ENCODE assay signal across 1 cellular context in genomic region chr19:1438035-1438932, GRCh38.
TF ChIP-seq lines count a peak whose summit lies in the region.

RPS15 (plus strand) TSS chr19:1438396; CDS start chr19:1438426, 30 bp downstream.

TF ChIP-seq in HepG2, 621 proteins besides CTCF, POLR2A, EP300 and RAD21 (continued from another document and continues in another):
- TF ChIP-seq ZBTB43 (CRISPR knock-in tag; conservative IDR thresholded peaks at IDR 0.05) (peak; percentile 87; the same call in 1 of the 2 replicates), AFF4 (CRISPR knock-in tag; IDR thresholded peaks at IDR 0.05) (peak; percentile 84; the same call in 1 of the 2 replicates), FLYWCH1 (CRISPR knock-in tag; IDR thresholded peaks at IDR 0.05) (no peak), ZNF547 (CRISPR knock-in tag; IDR thresholded peaks at IDR 0.05) (peak; percentile 98), TOPORS (CRISPR knock-in tag; IDR thresholded peaks at IDR 0.05) (no peak), GMEB2 (CRISPR knock-in tag; IDR thresholded peaks at IDR 0.05; ENCODE audit: low read depth) (peak; percentile 92), TEAD2 (CRISPR knock-in tag; IDR thresholded peaks at IDR 0.05) (peak; percentile 71; the same call in 1 of the 2 replicates), DRAP1 (CRISPR knock-in tag; IDR thresholded peaks at IDR 0.05) (peak; percentile 95), NFATC3 (CRISPR knock-in tag; IDR thresholded peaks at IDR 0.05) (peak; percentile 66; the same call in 1 of the 2 replicates), PHF20 (CRISPR knock-in tag; IDR thresholded peaks at IDR 0.05) (peak; percentile 91), ZFP36 (IDR thresholded peaks at IDR 0.05; ENCODE audit: borderline replicate concordance, low read depth, low read length, partially characterized antibody) (no peak), NFIB (CRISPR knock-in tag; IDR thresholded peaks at IDR 0.05; ENCODE audit: borderline replicate concordance) (no peak), KDM2A (CRISPR knock-in tag; IDR thresholded peaks at IDR 0.05; ENCODE audit: borderline replicate concordance, low read depth) (peak; percentile 99), ZFAT (CRISPR knock-in tag; conservative IDR thresholded peaks at IDR 0.05) (peak; percentile 82; the same call in 1 of the 2 replicates), NR1H2 (CRISPR knock-in tag; IDR thresholded peaks at IDR 0.05; ENCODE audit: borderline replicate concordance, low read depth) (peak; percentile 97), IKZF5 (CRISPR knock-in tag; IDR thresholded peaks at IDR 0.05) (peak; percentile 94), LBX2 (CRISPR knock-in tag; IDR thresholded peaks at IDR 0.05; ENCODE audit: borderline replicate concordance) (peak; percentile 61; the same call in 1 of the 2 replicates), ARID4A (CRISPR knock-in tag; IDR thresholded peaks at IDR 0.05; ENCODE audit: borderline replicate concordance) (peak; percentile 93), ZC3H13 (CRISPR knock-in tag; IDR thresholded peaks at IDR 0.05) (peak; percentile 94), ZNF33B (CRISPR knock-in tag; IDR thresholded peaks at IDR 0.05) (no peak), PRPF4 (IDR thresholded peaks at IDR 0.05; ENCODE audit: low read depth, low read length, poor library complexity, severe bottlenecking) (no peak), CSRNP2 (CRISPR knock-in tag; conservative IDR thresholded peaks at IDR 0.05; ENCODE audit: low read depth) (peak; percentile 69; the same call in 1 of the 2 replicates), TRIM22 (IDR thresholded peaks at IDR 0.05) (no peak), ZNF558 (CRISPR knock-in tag; IDR thresholded peaks at IDR 0.05; ENCODE audit: borderline replicate concordance) (0 out of 2 replicates have a peak, but pooled peaks have one; percentile 46), CHD2 (IDR thresholded peaks at IDR 0.05; ENCODE audit: low read depth, low read length) (peak; percentile 98), ZFX (CRISPR knock-in tag; IDR thresholded peaks at IDR 0.05; ENCODE audit: low read depth) (peak; percentile 100), JUN (CRISPR knock-in tag; IDR thresholded peaks at IDR 0.05) (peak; percentile 39; the same call in 1 of the 2 replicates), TFE3 (CRISPR knock-in tag; IDR thresholded peaks at IDR 0.05) (peak; percentile 53; the same call in 1 of the 2 replicates), CENPBD1 (CRISPR knock-in tag; IDR thresholded peaks at IDR 0.05; ENCODE audit: borderline replicate concordance, low read depth) (0 out of 2 replicates have a peak, but pooled peaks have one; percentile 50), ZNF562 (CRISPR knock-in tag; IDR thresholded peaks at IDR 0.05; ENCODE audit: borderline replicate concordance) (no peak), ZNF12 (CRISPR knock-in tag; IDR thresholded peaks at IDR 0.05) (peak; percentile 64), SOX5 (CRISPR knock-in tag; IDR thresholded peaks at IDR 0.05; ENCODE audit: borderline replicate concordance) (peak; percentile 51; the same call in 1 of the 2 replicates), MED8 (CRISPR knock-in tag; IDR thresholded peaks at IDR 0.05; ENCODE audit: insufficient replicate concordance) (peak; percentile 98), ZKSCAN8 (CRISPR knock-in tag; IDR thresholded peaks at IDR 0.05; ENCODE audit: borderline replicate concordance) (peak; percentile 99), ZNF850 (CRISPR knock-in tag; conservative IDR thresholded peaks at IDR 0.05) (peak; percentile 80; the same call in 1 of the 2 replicates), ZNF780A (CRISPR knock-in tag; IDR thresholded peaks at IDR 0.05) (peak; percentile 94), ZNF746 (CRISPR knock-in tag; IDR thresholded peaks at IDR 0.05) (peak; percentile 76), KLF16 (CRISPR knock-in tag; IDR thresholded peaks at IDR 0.05) (peak; percentile 74 to 95; a peak in 2 of 4 replicates), ZNF260 (CRISPR knock-in tag; IDR thresholded peaks at IDR 0.05; ENCODE audit: borderline replicate concordance, low read depth) (no peak), ESRRA (CRISPR knock-in tag; IDR thresholded peaks at IDR 0.05; ENCODE audit: low read depth) (peak; percentile 77; the same call in 1 of the 2 replicates), IRF1 (CRISPR knock-in tag; IDR thresholded peaks at IDR 0.05; ENCODE audit: low read depth) (no peak), KDM4B (CRISPR knock-in tag; IDR thresholded peaks at IDR 0.05) (peak; percentile 85; the same call in 1 of the 2 replicates)
